1 cellular context compared by ENCODE assay signal in the genomic region with DNA sequence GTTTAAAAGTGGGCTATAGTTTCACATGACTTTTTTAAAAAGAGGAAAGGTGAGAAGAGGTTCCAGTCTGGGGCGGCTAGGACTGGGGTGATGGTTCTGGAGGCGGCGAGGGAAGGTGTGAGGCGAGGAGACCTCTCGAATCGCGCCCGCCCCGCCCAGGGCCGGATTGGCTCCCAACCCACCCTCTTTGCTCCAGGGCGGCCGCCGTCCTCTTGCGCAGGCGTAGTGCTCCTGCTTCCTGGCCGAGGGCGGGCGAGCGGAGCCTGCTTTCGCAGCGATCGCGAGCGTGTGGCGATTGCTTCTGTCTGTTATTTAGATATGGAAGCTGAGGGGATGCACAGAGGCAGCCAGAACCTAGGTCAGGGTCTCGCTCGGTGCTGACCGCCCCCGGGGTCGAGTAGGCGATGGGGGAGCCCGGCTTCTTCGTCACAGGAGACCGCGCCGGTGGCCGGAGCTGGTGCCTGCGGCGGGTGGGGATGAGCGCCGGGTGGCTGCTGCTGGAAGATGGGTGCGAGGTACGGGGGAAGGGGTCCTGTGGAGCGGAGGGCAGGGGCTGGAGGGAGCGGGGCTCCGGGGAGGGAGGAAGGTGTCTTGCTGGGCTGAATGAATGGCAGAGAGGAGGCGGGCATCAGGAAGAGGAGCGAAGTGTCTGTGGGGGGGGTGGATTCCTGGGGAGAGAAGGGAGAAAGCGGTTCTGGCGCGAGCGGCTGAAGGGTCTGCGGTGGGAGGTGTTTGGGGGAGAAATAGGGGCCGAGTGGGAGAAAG.
TF ChIP-seq lines count a peak whose summit lies in the region.

A gene with protein sequence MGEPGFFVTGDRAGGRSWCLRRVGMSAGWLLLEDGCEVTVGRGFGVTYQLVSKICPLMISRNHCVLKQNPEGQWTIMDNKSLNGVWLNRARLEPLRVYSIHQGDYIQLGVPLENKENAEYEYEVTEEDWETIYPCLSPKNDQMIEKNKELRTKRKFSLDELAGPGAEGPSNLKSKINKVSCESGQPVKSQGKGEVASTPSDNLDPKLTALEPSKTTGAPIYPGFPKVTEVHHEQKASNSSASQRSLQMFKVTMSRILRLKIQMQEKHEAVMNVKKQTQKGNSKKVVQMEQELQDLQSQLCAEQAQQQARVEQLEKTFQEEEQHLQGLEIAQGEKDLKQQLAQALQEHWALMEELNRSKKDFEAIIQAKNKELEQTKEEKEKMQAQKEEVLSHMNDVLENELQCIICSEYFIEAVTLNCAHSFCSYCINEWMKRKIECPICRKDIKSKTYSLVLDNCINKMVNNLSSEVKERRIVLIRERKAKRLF (plus strand): TSS at position 223 of the 765 bp plus-strand sequence. CDS start 182 bp downstream, at position 405.

TF ChIP-seq in HepG2, 621 proteins besides CTCF, POLR2A, EP300 and RAD21 (continued from another document and continues in another):
- TF ChIP-seq ZNF766 (CRISPR knock-in tag; IDR thresholded peaks at IDR 0.05; ENCODE audit: borderline replicate concordance) (0 out of 2 replicates have a peak, but pooled peaks have one; percentile 75), SP140L (CRISPR knock-in tag; IDR thresholded peaks at IDR 0.05; ENCODE audit: borderline replicate concordance) (no peak), RARG (CRISPR knock-in tag; IDR thresholded peaks at IDR 0.05; ENCODE audit: low read depth) (no peak), REXO4 (CRISPR knock-in tag; IDR thresholded peaks at IDR 0.05; ENCODE audit: borderline replicate concordance) (no peak), ZNF225 (CRISPR knock-in tag; IDR thresholded peaks at IDR 0.05) (no peak), ZIK1 (CRISPR knock-in tag; IDR thresholded peaks at IDR 0.05; ENCODE audit: borderline replicate concordance, low read depth) (no peak), DMAP1 (CRISPR knock-in tag; IDR thresholded peaks at IDR 0.05) (peak; percentile 60; the same call in 1 of the 2 replicates), JDP2 (CRISPR knock-in tag; IDR thresholded peaks at IDR 0.05; ENCODE audit: borderline replicate concordance) (no peak), ZNF326 (CRISPR knock-in tag; IDR thresholded peaks at IDR 0.05; ENCODE audit: borderline replicate concordance) (no peak), JUND (CRISPR knock-in tag; IDR thresholded peaks at IDR 0.05) (no peak), ISX (CRISPR knock-in tag; conservative IDR thresholded peaks at IDR 0.05) (no peak; the same call in 1 of the 2 replicates), SMC3 (IDR thresholded peaks at IDR 0.05; ENCODE audit: low read length) (no peak), ZNF670 (CRISPR knock-in tag; IDR thresholded peaks at IDR 0.05; ENCODE audit: borderline replicate concordance) (no peak), REL (CRISPR knock-in tag; conservative IDR thresholded peaks at IDR 0.05) (no peak), PCBP2 (optimal IDR thresholded peaks at IDR 0.05; ENCODE audit: low read depth, low read length, poor library complexity, severe bottlenecking) (no peak), SIX1 (CRISPR knock-in tag; IDR thresholded peaks at IDR 0.05; ENCODE audit: borderline replicate concordance) (no peak), NFKBIZ (CRISPR knock-in tag; IDR thresholded peaks at IDR 0.05) (no peak), ZNF850 (CRISPR knock-in tag; conservative IDR thresholded peaks at IDR 0.05) (no peak), ZNF562 (CRISPR knock-in tag; IDR thresholded peaks at IDR 0.05; ENCODE audit: borderline replicate concordance) (no peak), AHR (CRISPR knock-in tag; IDR thresholded peaks at IDR 0.05) (peak; percentile 56), ZNF776 (CRISPR knock-in tag; IDR thresholded peaks at IDR 0.05) (no peak), U2AF2 (IDR thresholded peaks at IDR 0.05; ENCODE audit: low read depth, low read length) (no peak)
- TF ChIP-seq, protein P1, sequence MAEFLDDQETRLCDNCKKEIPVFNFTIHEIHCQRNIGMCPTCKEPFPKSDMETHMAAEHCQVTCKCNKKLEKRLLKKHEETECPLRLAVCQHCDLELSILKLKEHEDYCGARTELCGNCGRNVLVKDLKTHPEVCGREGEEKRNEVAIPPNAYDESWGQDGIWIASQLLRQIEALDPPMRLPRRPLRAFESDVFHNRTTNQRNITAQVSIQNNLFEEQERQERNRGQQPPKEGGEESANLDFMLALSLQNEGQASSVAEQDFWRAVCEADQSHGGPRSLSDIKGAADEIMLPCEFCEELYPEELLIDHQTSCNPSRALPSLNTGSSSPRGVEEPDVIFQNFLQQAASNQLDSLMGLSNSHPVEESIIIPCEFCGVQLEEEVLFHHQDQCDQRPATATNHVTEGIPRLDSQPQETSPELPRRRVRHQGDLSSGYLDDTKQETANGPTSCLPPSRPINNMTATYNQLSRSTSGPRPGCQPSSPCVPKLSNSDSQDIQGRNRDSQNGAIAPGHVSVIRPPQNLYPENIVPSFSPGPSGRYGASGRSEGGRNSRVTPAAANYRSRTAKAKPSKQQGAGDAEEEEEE (CRISPR knock-in tag; IDR thresholded peaks at IDR 0.05; ENCODE audit: borderline replicate concordance) = 0 out of 2 replicates have a peak, but pooled peaks have one; percentile 39
- TF ChIP-seq, protein P2, sequence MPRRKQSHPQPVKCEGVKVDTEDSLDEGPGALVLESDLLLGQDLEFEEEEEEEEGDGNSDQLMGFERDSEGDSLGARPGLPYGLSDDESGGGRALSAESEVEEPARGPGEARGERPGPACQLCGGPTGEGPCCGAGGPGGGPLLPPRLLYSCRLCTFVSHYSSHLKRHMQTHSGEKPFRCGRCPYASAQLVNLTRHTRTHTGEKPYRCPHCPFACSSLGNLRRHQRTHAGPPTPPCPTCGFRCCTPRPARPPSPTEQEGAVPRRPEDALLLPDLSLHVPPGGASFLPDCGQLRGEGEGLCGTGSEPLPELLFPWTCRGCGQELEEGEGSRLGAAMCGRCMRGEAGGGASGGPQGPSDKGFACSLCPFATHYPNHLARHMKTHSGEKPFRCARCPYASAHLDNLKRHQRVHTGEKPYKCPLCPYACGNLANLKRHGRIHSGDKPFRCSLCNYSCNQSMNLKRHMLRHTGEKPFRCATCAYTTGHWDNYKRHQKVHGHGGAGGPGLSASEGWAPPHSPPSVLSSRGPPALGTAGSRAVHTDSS (CRISPR knock-in tag; conservative IDR thresholded peaks at IDR 0.05) = 0 out of 2 replicates have a peak, but pooled peaks have one; percentile 96
- TF ChIP-seq, protein P3, sequence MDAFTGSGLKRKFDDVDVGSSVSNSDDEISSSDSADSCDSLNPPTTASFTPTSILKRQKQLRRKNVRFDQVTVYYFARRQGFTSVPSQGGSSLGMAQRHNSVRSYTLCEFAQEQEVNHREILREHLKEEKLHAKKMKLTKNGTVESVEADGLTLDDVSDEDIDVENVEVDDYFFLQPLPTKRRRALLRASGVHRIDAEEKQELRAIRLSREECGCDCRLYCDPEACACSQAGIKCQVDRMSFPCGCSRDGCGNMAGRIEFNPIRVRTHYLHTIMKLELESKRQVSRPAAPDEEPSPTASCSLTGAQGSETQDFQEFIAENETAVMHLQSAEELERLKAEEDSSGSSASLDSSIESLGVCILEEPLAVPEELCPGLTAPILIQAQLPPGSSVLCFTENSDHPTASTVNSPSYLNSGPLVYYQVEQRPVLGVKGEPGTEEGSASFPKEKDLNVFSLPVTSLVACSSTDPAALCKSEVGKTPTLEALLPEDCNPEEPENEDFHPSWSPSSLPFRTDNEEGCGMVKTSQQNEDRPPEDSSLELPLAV (CRISPR knock-in tag; conservative IDR thresholded peaks at IDR 0.05; ENCODE audit: low read depth) = no peak
- TF ChIP-seq, protein P4, sequence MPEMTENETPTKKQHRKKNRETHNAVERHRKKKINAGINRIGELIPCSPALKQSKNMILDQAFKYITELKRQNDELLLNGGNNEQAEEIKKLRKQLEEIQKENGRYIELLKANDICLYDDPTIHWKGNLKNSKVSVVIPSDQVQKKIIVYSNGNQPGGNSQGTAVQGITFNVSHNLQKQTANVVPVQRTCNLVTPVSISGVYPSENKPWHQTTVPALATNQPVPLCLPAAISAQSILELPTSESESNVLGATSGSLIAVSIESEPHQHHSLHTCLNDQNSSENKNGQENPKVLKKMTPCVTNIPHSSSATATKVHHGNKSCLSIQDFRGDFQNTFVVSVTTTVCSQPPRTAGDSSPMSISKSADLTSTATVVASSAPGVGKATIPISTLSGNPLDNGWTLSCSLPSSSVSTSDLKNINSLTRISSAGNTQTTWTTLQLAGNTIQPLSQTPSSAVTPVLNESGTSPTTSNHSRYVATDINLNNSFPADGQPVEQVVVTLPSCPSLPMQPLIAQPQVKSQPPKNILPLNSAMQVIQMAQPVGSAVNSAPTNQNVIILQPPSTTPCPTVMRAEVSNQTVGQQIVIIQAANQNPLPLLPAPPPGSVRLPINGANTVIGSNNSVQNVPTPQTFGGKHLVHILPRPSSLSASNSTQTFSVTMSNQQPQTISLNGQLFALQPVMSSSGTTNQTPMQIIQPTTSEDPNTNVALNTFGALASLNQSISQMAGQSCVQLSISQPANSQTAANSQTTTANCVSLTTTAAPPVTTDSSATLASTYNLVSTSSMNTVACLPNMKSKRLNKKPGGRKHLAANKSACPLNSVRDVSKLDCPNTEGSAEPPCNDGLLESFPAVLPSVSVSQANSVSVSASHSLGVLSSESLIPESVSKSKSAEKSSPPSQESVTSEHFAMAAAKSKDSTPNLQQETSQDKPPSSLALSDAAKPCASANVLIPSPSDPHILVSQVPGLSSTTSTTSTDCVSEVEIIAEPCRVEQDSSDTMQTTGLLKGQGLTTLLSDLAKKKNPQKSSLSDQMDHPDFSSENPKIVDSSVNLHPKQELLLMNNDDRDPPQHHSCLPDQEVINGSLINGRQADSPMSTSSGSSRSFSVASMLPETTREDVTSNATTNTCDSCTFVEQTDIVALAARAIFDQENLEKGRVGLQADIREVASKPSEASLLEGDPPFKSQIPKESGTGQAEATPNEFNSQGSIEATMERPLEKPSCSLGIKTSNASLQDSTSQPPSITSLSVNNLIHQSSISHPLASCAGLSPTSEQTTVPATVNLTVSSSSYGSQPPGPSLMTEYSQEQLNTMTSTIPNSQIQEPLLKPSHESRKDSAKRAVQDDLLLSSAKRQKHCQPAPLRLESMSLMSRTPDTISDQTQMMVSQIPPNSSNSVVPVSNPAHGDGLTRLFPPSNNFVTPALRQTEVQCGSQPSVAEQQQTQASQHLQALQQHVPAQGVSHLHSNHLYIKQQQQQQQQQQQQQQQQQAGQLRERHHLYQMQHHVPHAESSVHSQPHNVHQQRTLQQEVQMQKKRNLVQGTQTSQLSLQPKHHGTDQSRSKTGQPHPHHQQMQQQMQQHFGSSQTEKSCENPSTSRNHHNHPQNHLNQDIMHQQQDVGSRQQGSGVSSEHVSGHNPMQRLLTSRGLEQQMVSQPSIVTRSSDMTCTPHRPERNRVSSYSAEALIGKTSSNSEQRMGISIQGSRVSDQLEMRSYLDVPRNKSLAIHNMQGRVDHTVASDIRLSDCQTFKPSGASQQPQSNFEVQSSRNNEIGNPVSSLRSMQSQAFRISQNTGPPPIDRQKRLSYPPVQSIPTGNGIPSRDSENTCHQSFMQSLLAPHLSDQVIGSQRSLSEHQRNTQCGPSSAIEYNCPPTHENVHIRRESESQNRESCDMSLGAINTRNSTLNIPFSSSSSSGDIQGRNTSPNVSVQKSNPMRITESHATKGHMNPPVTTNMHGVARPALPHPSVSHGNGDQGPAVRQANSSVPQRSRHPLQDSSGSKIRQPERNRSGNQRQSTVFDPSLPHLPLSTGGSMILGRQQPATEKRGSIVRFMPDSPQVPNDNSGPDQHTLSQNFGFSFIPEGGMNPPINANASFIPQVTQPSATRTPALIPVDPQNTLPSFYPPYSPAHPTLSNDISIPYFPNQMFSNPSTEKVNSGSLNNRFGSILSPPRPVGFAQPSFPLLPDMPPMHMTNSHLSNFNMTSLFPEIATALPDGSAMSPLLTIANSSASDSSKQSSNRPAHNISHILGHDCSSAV (CRISPR knock-in tag; IDR thresholded peaks at IDR 0.05; ENCODE audit: borderline replicate concordance) = no peak
- TF ChIP-seq, protein P5, sequence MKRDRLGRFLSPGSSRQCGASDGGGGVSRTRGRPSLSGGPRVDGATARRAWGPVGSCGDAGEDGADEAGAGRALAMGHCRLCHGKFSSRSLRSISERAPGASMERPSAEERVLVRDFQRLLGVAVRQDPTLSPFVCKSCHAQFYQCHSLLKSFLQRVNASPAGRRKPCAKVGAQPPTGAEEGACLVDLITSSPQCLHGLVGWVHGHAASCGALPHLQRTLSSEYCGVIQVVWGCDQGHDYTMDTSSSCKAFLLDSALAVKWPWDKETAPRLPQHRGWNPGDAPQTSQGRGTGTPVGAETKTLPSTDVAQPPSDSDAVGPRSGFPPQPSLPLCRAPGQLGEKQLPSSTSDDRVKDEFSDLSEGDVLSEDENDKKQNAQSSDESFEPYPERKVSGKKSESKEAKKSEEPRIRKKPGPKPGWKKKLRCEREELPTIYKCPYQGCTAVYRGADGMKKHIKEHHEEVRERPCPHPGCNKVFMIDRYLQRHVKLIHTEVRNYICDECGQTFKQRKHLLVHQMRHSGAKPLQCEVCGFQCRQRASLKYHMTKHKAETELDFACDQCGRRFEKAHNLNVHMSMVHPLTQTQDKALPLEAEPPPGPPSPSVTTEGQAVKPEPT (CRISPR knock-in tag; IDR thresholded peaks at IDR 0.05; ENCODE audit: low read depth) = 0 out of 2 replicates have a peak, but pooled peaks have one; percentile 54
- TF ChIP-seq, protein P6, sequence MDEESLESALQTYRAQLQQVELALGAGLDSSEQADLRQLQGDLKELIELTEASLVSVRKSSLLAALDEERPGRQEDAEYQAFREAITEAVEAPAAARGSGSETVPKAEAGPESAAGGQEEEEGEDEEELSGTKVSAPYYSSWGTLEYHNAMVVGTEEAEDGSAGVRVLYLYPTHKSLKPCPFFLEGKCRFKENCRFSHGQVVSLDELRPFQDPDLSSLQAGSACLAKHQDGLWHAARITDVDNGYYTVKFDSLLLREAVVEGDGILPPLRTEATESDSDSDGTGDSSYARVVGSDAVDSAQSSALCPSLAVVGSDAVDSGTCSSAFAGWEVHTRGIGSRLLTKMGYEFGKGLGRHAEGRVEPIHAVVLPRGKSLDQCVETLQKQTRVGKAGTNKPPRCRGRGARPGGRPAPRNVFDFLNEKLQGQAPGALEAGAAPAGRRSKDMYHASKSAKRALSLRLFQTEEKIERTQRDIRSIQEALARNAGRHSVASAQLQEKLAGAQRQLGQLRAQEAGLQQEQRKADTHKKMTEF (CRISPR knock-in tag; IDR thresholded peaks at IDR 0.05) = no peak; the same call in 1 of the 2 replicates
- TF ChIP-seq, protein P7, sequence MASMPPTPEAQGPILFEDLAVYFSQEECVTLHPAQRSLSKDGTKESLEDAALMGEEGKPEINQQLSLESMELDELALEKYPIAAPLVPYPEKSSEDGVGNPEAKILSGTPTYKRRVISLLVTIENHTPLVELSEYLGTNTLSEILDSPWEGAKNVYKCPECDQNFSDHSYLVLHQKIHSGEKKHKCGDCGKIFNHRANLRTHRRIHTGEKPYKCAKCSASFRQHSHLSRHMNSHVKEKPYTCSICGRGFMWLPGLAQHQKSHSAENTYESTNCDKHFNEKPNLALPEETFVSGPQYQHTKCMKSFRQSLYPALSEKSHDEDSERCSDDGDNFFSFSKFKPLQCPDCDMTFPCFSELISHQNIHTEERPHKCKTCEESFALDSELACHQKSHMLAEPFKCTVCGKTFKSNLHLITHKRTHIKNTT (CRISPR knock-in tag; IDR thresholded peaks at IDR 0.05) = no peak
- TF ChIP-seq, protein P8, sequence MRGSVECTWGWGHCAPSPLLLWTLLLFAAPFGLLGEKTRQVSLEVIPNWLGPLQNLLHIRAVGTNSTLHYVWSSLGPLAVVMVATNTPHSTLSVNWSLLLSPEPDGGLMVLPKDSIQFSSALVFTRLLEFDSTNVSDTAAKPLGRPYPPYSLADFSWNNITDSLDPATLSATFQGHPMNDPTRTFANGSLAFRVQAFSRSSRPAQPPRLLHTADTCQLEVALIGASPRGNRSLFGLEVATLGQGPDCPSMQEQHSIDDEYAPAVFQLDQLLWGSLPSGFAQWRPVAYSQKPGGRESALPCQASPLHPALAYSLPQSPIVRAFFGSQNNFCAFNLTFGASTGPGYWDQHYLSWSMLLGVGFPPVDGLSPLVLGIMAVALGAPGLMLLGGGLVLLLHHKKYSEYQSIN (CRISPR knock-in tag; IDR thresholded peaks at IDR 0.05; ENCODE audit: borderline replicate concordance) = no peak
